Comparison of ENCODE assay signal across 10 cellular contexts in the genomic region with DNA sequence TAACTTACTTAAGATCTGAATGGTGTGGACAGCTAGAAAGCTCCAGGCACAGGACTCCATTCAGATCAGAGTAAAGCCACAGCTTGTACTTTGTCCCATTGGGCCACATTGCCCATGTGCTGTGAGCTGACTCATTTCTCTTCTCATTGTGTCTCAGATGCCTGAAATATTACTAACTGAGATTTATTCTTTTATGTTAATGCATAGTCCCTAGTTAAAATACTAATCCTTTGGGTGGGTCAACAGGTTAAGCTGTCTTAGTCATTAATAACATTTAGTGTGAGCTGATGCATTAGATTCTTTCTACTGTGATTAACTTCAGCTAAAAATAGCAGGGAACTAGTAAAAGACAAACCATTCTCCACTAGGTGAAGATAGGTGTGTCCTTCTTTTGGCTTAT.
DNase-seq lines count a peak whose midpoint lies in the region; ATAC-seq and TF ChIP-seq lines count a peak whose summit lies in the region.
"Had no signal": no experiment of that assay in that cellular context is flagged by ENCODE, and none has a peak within 500 bp of the region (broad histone marks: within the 10 kb centered on the region; RNA-seq: fewer than 3 reads in every experiment).

No MANE protein-coding gene starts in this region.

- H3K9me3 ChIP-seq in SK-N-SH = no peaks in the 10 kb centered on the region
- H3K9me3 ChIP-seq: esophagus muscularis mucosa had no signal

- POLR2A ChIA-PET in SK-N-SH (lab: Yijun Ruan, JAX) = no interaction called here

- H3K4me3 ChIP-seq in GM12865 (ENCODE audit: low read depth, low read length) (no peak overlapping the region), SK-N-SH (ENCODE audit: low read depth in 2 of 2, low read length in 1 of 2) (no peak overlapping the region)
- H3K4me3 ChIP-seq: esophagus muscularis mucosa had no signal

- no peak for TF ChIP-seq RAD21 in SK-N-SH (IDR thresholded peaks at IDR 0.05; ENCODE audit: low read length)

- H3K4me2 ChIP-seq in SK-N-SH = 0 out of 2 replicates have a peak overlapping the region, but pooled peaks have one; percentile 10

- peaks cover 23% of the 10 kb centered on the region for H3F3A ChIP-seq in SK-N-SH (replicated peaks; ENCODE audit: insufficient read depth)

- H3K9ac ChIP-seq in SK-N-SH = no peak overlapping the region

- peaks cover 0 to 6% of the 10 kb centered on the region in 2 experiments; a peak in 2 of 4 replicates for H3K4me1 ChIP-seq in SK-N-SH (ENCODE audit: control insufficient read depth in 1 of 2, insufficient read depth in 2 of 2, low read depth in 1 of 2, low read length in 1 of 2)
- H3K4me1 ChIP-seq: esophagus muscularis mucosa had no signal

- no peaks in the 10 kb centered on the region for H3K36me3 ChIP-seq in SK-N-SH (replicated peaks in 1 of 2; ENCODE audit: control insufficient read depth in 1 of 2, insufficient read depth in 2 of 2, low read length in 1 of 2)
- H3K36me3 ChIP-seq: esophagus muscularis mucosa had no signal

- no peaks in the 10 kb centered on the region for H3K79me2 ChIP-seq in SK-N-SH (ENCODE audit: insufficient read depth)

- no peaks in the 10 kb centered on the region for H3K27me3 ChIP-seq in SK-N-SH (ENCODE audit: insufficient read depth)
- H3K27me3 ChIP-seq: esophagus muscularis mucosa had no signal

- TF ChIP-seq EP300 in SK-N-SH (IDR thresholded peaks at IDR 0.05; ENCODE audit: borderline replicate concordance in 1 of 2, low read depth in 1 of 2, low read length in 1 of 2) = peak in 1 of 2 experiments; percentile 59; a peak in 1 of 4 replicates

- H3K9me2 ChIP-seq in SK-N-SH = no peaks in the 10 kb centered on the region

- no peak overlapping the region for H2AFZ ChIP-seq in SK-N-SH (ENCODE audit: low read depth)

- DNase-seq in GM12865 (ENCODE audit: low read depth) (peak; percentile 28), SK-N-SH (no peak), left kidney (ENCODE audit: low read depth, low spot score) (peak; percentile 16), globus pallidus (ENCODE audit: low spot score) (no peak), NCI-H2227 treated with DMSO at 0.1 percent for 48 hours (lab: John Stamatoyannopoulos, UW) (no peak)
- DNase-seq in stimulated activated CD4-positive, alpha-beta T cell treated with anti-CD3 and anti-CD28 coated beads, Interleukin-2, amount 100 ng/mL, for 24 hours = no peak
- DNase-seq: naive thymus-derived CD4-positive, alpha-beta T cell had no signal

- H4K20me1 ChIP-seq in SK-N-SH (ENCODE audit: insufficient read depth) = no peaks in the 10 kb centered on the region

- TF ChIP-seq CTCF in GM12865 (IDR thresholded peaks at IDR 0.05; ENCODE audit: insufficient read depth, low read depth, low read length, missing control alignments) (no peak), SK-N-SH (IDR thresholded peaks at IDR 0.05) (0 out of 2 replicates have a peak, but pooled peaks have one; percentile 10)

- CTCF ChIA-PET in SK-N-SH (lab: Yijun Ruan, JAX) = interaction anchor here (1.2 kb wide), 1 partner anchor 81 kb away, joined by 3 read pairs; no protein-coding TSS in a partner anchor

- peak overlapping the region in 1 of 2 experiments; percentile 58; a peak in 2 of 4 replicates for H3K27ac ChIP-seq in SK-N-SH (ENCODE audit: low read depth in 2 of 2, low read length in 1 of 2)
- H3K27ac ChIP-seq: esophagus muscularis mucosa had no signal

- ATAC-seq in HG02763 (IDR thresholded peaks at IDR 0.05; ENCODE audit: unreplicated experiment) (peak; percentile 63), HG03280 (IDR thresholded peaks at IDR 0.05; ENCODE audit: unreplicated experiment) (no peak)
- ATAC-seq: naive thymus-derived CD4-positive, alpha-beta T cell had no signal

TF ChIP-seq in SK-N-SH, 30 proteins besides CTCF, POLR2A, EP300 and RAD21:
- TF ChIP-seq MEF2A (IDR thresholded peaks at IDR 0.05; ENCODE audit: borderline replicate concordance, low read depth) = peak; percentile 69; the same call in 1 of the 2 replicates
- no peak for TF ChIP-seq EZH2phosphoT487 (IDR thresholded peaks at IDR 0.05; ENCODE audit: borderline replicate concordance, low read depth)
- peak; percentile 80; the same call in 1 of the 2 replicates for TF ChIP-seq FOSL2 (IDR thresholded peaks at IDR 0.05; ENCODE audit: borderline replicate concordance, low read depth)
- peak; percentile 62 for TF ChIP-seq JUND (IDR thresholded peaks at IDR 0.05)
- TF ChIP-seq NFIC (IDR thresholded peaks at IDR 0.05; ENCODE audit: borderline replicate concordance) = peak; percentile 32; the same call in 1 of the 2 replicates
- TF ChIP-seq, protein P1, sequence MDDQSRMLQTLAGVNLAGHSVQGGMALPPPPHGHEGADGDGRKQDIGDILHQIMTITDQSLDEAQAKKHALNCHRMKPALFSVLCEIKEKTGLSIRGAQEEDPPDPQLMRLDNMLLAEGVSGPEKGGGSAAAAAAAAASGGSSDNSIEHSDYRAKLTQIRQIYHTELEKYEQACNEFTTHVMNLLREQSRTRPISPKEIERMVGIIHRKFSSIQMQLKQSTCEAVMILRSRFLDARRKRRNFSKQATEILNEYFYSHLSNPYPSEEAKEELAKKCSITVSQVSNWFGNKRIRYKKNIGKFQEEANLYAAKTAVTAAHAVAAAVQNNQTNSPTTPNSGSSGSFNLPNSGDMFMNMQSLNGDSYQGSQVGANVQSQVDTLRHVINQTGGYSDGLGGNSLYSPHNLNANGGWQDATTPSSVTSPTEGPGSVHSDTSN (IDR thresholded peaks at IDR 0.05) = peak; percentile 67
- no peak for TF ChIP-seq FOXJ3 (CRISPR knock-in tag; IDR thresholded peaks at IDR 0.05)
- TF ChIP-seq TCF12 (IDR thresholded peaks at IDR 0.05) = peak; percentile 53
- TF ChIP-seq GABPA (IDR thresholded peaks at IDR 0.05; ENCODE audit: low read depth) = no peak
- TF ChIP-seq USF1 (IDR thresholded peaks at IDR 0.05; ENCODE audit: borderline replicate concordance, low read depth) = peak; percentile 73; the same call in 1 of the 2 replicates
TF ChIP-seq in SK-N-SH: peak in this region for 7.

Comparison
In these comparisons a context has a peak if more than half of its experiments do, and no peak if none do; other contexts are left out.
1. DNase-seq: peak in GM12865 (single experiment) and left kidney (single experiment); none in SK-N-SH (single experiment), globus pallidus (single experiment), stimulated activated CD4-positive, alpha-beta T cell treated with anti-CD3 and anti-CD28 coated beads, Interleukin-2, amount 100 ng/mL, for 24 hours (0 of 2) and NCI-H2227 treated with DMSO at 0.1 percent for 48 hours (single experiment).